ENCODE assay signal across 17 cellular contexts in the genomic region with DNA sequence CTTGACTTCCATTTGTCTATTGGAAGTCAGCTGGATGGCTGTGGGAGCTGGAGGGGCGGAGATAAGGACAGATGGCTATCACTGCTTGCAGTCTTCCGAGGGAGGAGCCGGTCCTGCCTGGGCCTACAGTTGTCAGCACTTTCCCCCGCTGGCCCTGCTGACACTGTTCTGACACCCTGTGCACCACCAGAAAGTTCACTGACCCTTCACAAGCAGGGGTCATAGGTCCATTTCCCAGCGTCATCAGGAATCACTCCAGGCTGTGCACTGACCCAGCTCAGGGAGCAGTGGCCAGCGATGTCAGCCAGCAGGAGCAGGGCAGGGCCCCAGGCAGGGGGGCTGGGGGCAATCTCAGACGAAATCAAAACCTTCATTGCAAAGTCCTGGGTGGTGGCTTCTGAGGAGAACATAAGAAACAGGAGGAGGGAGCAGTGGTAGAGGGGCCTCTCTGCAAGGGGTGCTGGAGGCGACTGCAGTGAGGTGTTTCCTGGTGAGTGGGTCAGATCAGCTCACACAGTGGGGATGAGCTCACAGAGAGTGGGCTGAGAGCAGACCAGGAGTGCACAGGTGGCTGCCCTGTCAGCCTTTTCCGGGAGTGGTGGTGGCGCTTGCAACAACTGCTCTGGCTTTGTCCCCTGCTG. TPM values are rescaled to one million over a fixed set of nuclear protein-coding genes. Genes with fewer than 3 reads are reported as not detected.
DNase-seq lines count a peak whose midpoint lies in the region; ATAC-seq and TF ChIP-seq lines count a peak whose summit lies in the region.
"Had no signal": no experiment of that assay in that cellular context is flagged by ENCODE, and none has a peak within 500 bp of the region (broad histone marks: within the 10 kb centered on the region; RNA-seq: fewer than 3 reads in every experiment).

No MANE protein-coding gene starts in this region.

- H3K27me3 ChIP-seq in endodermal cell (ENCODE audit: control insufficient read depth, insufficient read depth, low read length, poor library complexity, severe bottlenecking) (peaks cover 5% of the 10 kb centered on the region), lower lobe of right lung (ENCODE audit: low read depth) (no peaks in the 10 kb centered on the region), MG63 (no peaks in the 10 kb centered on the region)
- H3K27me3 ChIP-seq: body of pancreas had no signal

- H3K9me3 Mint-ChIP-seq in activated CD4-positive, alpha-beta T cell treated with anti-CD3 and anti-CD28 coated beads for 36 hours (ENCODE audit: low read depth), result no peaks in the 10 kb centered on the region
- H3K9me3 Mint-ChIP-seq in endodermal cell (no peaks in the 10 kb centered on the region), type B pancreatic cell (peaks cover 9% of the 10 kb centered on the region)
- H3K9me3 Mint-ChIP-seq: activated B cell treated with CpG ODN at 0.5 μM for 24 hours had no signal

- no peak for TF ChIP-seq CTCF in endodermal cell (conservative IDR thresholded peaks at IDR 0.05)
- TF ChIP-seq CTCF in lower lobe of right lung (IDR thresholded peaks at IDR 0.05), result no peak
- no peak for TF ChIP-seq CTCF in type B pancreatic cell (conservative IDR thresholded peaks at IDR 0.05)
- no peak for TF ChIP-seq CTCF in coronary artery (IDR thresholded peaks at IDR 0.05)

- peaks cover 37% of the 10 kb centered on the region for H3K27me3 Mint-ChIP-seq in activated CD4-positive, alpha-beta T cell treated with anti-CD3 and anti-CD28 coated beads for 36 hours
- H3K27me3 Mint-ChIP-seq in endodermal cell (ENCODE audit: insufficient read depth) (peaks cover 2% of the 10 kb centered on the region), type B pancreatic cell (peaks cover 19% of the 10 kb centered on the region)

- 65 to 74% methylated on average over 6 to 10 of the region's 10 CpGs for WGBS in endodermal cell (ENCODE audit: insufficient coverage in 1 of 2, insufficient read length in 1 of 2), 2 experiments

- H3K4me1 Mint-ChIP-seq in activated CD4-positive, alpha-beta T cell treated with anti-CD3 and anti-CD28 coated beads for 36 hours, result peaks cover 4% of the 10 kb centered on the region
- H3K4me1 Mint-ChIP-seq in endodermal cell (peaks cover 6% of the 10 kb centered on the region), type B pancreatic cell (ENCODE audit: unreplicated experiment) (peaks cover 56% of the 10 kb centered on the region)
- H3K4me1 Mint-ChIP-seq: CD4-positive, CD25-positive, alpha-beta regulatory T cell had no signal

- intact Hi-C loops in activated CD4-positive, alpha-beta T cell treated with anti-CD3 and anti-CD28 coated beads for 36 hours (cut with DNase I, micrococcal nuclease), result no loop called here
- intact Hi-C loops in lower lobe of right lung (cut with DNase I), result no loop called here

- H3K9me3 ChIP-seq in endodermal cell (ENCODE audit: control insufficient read depth, low read length), result no peaks in the 10 kb centered on the region
- no peaks in the 10 kb centered on the region for H3K9me3 ChIP-seq in lower lobe of right lung
- H3K9me3 ChIP-seq in MG63, result no peaks in the 10 kb centered on the region
- H3K9me3 ChIP-seq: body of pancreas had no signal

- no peak overlapping the region for H3K9ac ChIP-seq in endodermal cell (ENCODE audit: extremely low read depth, low read length, poor library complexity, severe bottlenecking)
- H3K9ac ChIP-seq: KMS-11 had no signal

- POLR2A ChIA-PET in activated CD4-positive, alpha-beta T cell treated with anti-CD3 and anti-CD28 coated beads for 36 hours (lab: Charles Lee), result no interaction called here

- no peaks in the 10 kb centered on the region for H3K36me3 Mint-ChIP-seq in activated CD4-positive, alpha-beta T cell treated with anti-CD3 and anti-CD28 coated beads for 36 hours (ENCODE audit: low read depth)
- H3K36me3 Mint-ChIP-seq in endodermal cell (ENCODE audit: low read depth) (no peaks in the 10 kb centered on the region), type B pancreatic cell (no peaks in the 10 kb centered on the region)
- H3K36me3 Mint-ChIP-seq: CD4-positive, CD25-positive, alpha-beta regulatory T cell had no signal

- CTCF ChIA-PET in activated CD4-positive, alpha-beta T cell treated with anti-CD3 and anti-CD28 coated beads for 36 hours (lab: Charles Lee), result interaction anchor here (0.5 to 0.6 kb wide), 2 partner anchors 53 to 81 kb away, joined by 3 read pairs; no protein-coding TSS in a partner anchor

- DNase-seq in activated CD4-positive, alpha-beta T cell treated with anti-CD3 and anti-CD28 coated beads for 36 hours, result peak; percentile 8
- no peak for DNase-seq in activated CD4-positive, alpha-beta T cell treated with anti-CD3 and anti-CD28 coated beads, Interleukin-2, amount 50 U/mL, for 48 hours
- DNase-seq in endodermal cell, result peak; percentile 60
- DNase-seq in lower lobe of right lung, result no peak
- DNase-seq in type B pancreatic cell (ENCODE audit: extremely low spot score, unreplicated experiment), result no peak
- no peak for DNase-seq in coronary artery (ENCODE audit: low spot score)
- DNase-seq in MG63, result no peak
- DNase-seq in COLO829 (ENCODE audit: low spot score), result no peak
- DNase-seq: activated B cell treated with CpG ODN at 0.5 μM for 24 hours; activated naive CD4-positive, alpha-beta T cell; CD4-positive, CD25-positive, alpha-beta regulatory T cell; NCI-H1417; NCI-H446 treated with DMSO at 0.1 percent for 48 hours; occipital lobe had no signal

- H3K4me1 ChIP-seq in endodermal cell (ENCODE audit: control insufficient read depth, insufficient read depth, low read length) (peaks cover 6% of the 10 kb centered on the region), lower lobe of right lung (peaks cover 5% of the 10 kb centered on the region)
- H3K4me1 ChIP-seq: body of pancreas had no signal

- H3K36me3 ChIP-seq in endodermal cell (ENCODE audit: control insufficient read depth, insufficient read depth, low read length) (no peaks in the 10 kb centered on the region), lower lobe of right lung (no peaks in the 10 kb centered on the region), MG63 (no peaks in the 10 kb centered on the region)

- no peak overlapping the region for H3K27ac Mint-ChIP-seq in activated CD4-positive, alpha-beta T cell treated with anti-CD3 and anti-CD28 coated beads for 36 hours
- no peak overlapping the region for H3K27ac Mint-ChIP-seq in endodermal cell
- H3K27ac Mint-ChIP-seq in type B pancreatic cell, result no peak overlapping the region
- H3K27ac Mint-ChIP-seq: activated B cell treated with CpG ODN at 0.5 μM for 24 hours; CD4-positive, CD25-positive, alpha-beta regulatory T cell had no signal

- no peak for ATAC-seq in activated CD4-positive, alpha-beta T cell treated with anti-CD3 and anti-CD28 coated beads for 36 hours
- ATAC-seq in lower lobe of right lung, result peak; percentile 44 to 47
- ATAC-seq: body of pancreas had no signal

- H3K4me3 Mint-ChIP-seq in activated CD4-positive, alpha-beta T cell treated with anti-CD3 and anti-CD28 coated beads for 36 hours, result no peak overlapping the region
- H3K4me3 Mint-ChIP-seq in endodermal cell (no peak overlapping the region), type B pancreatic cell (peak overlapping the region; percentile 5)
- H3K4me3 Mint-ChIP-seq: activated B cell treated with CpG ODN at 0.5 μM for 24 hours; CD4-positive, CD25-positive, alpha-beta regulatory T cell had no signal

- H3K27ac ChIP-seq in endodermal cell (ENCODE audit: low read depth, low read length) (no peak overlapping the region), lower lobe of right lung (no peak overlapping the region), coronary artery (no peak overlapping the region)
- H3K27ac ChIP-seq: body of pancreas, KMS-11 had no signal

- H3K4me3 ChIP-seq in endodermal cell (ENCODE audit: low read length), result no peak overlapping the region
- H3K4me3 ChIP-seq in lower lobe of right lung, result no peak overlapping the region
- no peak overlapping the region for H3K4me3 ChIP-seq in coronary artery
- H3K4me3 ChIP-seq in MG63, result no peak overlapping the region
- H3K4me3 ChIP-seq: body of pancreas had no signal

RNA-seq across cellular contexts. Expression of a gene that starts 26.5 kb away (rescaled TPM):
- 10 to 100 TPM in 1 of 2 experiments, 1 to 10 TPM in 1; 8.2 to 11.6 TPM for total RNA-seq in activated CD4-positive, alpha-beta T cell treated with anti-CD3 and anti-CD28 coated beads for 36 hours
- total RNA-seq in endodermal cell (1 to 10 TPM; 1.5 to 2.4 TPM), lower lobe of right lung (20.4 TPM), type B pancreatic cell (ENCODE audit: low replicate concordance) (48.7 and 58.2 TPM in 2 replicates)
- 11.3 TPM for polyA plus RNA-seq in endodermal cell (2013, experiment 1 of 2)
- polyA plus RNA-seq in endodermal cell (2013, experiment 2 of 2), result 11.3 TPM
- total RNA-seq in MG63 (2014; rRNA removed; shearing (Covaris generic); ENCODE audit: low replicate concordance), result 0.91 and 0.99 TPM in 2 replicates
- total RNA-seq: G401 had no signal

Comparison
In these comparisons a context has a peak if more than half of its experiments do, and no peak if none do; other contexts are left out.
1. DNase-seq: peak in activated CD4-positive, alpha-beta T cell treated with anti-CD3 and anti-CD28 coated beads for 36 hours (single experiment) and endodermal cell (single experiment); none in activated CD4-positive, alpha-beta T cell treated with anti-CD3 and anti-CD28 coated beads, Interleukin-2, amount 50 U/mL, for 48 hours (0 of 2), lower lobe of right lung (single experiment), type B pancreatic cell (single experiment), coronary artery (single experiment), MG63 (single experiment) and COLO829 (single experiment).